8 cellular contexts compared by ENCODE assay signal in genomic region chr2:11155326-11156059, GRCh38. TPM values are rescaled to one million over a fixed set of nuclear protein-coding genes. Genes with fewer than 3 reads are reported as not detected.
DNase-seq lines count a peak whose midpoint lies in the region; ATAC-seq, FAIRE-seq and TF ChIP-seq lines count a peak whose summit lies in the region.

Gene SLC66A3 (plus strand): TSS chr2:11155467. CDS start chr2:11155547, 80 bp downstream.

- TF ChIP-seq EP300 in upper lobe of left lung (IDR thresholded peaks at IDR 0.05): no peak

- H3K27me3 ChIP-seq in dorsolateral prefrontal cortex: no peaks in the 10 kb centered on the region
- no peaks in the 10 kb centered on the region for H3K27me3 ChIP-seq in upper lobe of left lung

- H3K36me3 ChIP-seq in upper lobe of left lung: peaks cover 0 to 3% (median 0%) of the 10 kb centered on the region in 4 donors

- no peaks in the 10 kb centered on the region for H3K9me3 ChIP-seq in upper lobe of left lung

- TF ChIP-seq CTCF in 22Rv1 (IDR thresholded peaks at IDR 0.05): peak; percentile 28
- TF ChIP-seq CTCF in dorsolateral prefrontal cortex (IDR thresholded peaks at IDR 0.05 in 54 of 56, conservative IDR thresholded peaks at IDR 0.05 in 2 of 56; ENCODE audit: low read depth in 1 of 56, partially characterized antibody in 56 of 56): peak in 30 of 56 donors; percentile 9 to 42 (median 28)
- peak in 3 of 6 experiments; percentile 20 to 42 (median 38) for TF ChIP-seq CTCF in upper lobe of left lung (IDR thresholded peaks at IDR 0.05)

- DNase-seq in GM12891 (ENCODE audit: insufficient read length, low spot score) (no peak), NCI-H1092 (lab: John Stamatoyannopoulos, UW) (peak; percentile 77), SKM-1 treated with dmso at 0.1 percent for 144 hours (lab: John Stamatoyannopoulos, UW; ENCODE audit: unreplicated experiment) (peak; percentile 84), dorsolateral prefrontal cortex (peak in 1 of 10 donors; percentile 61), midbrain (lab: John Stamatoyannopoulos, UW) (peak; percentile 89), upper lobe of left lung (peak in 1 of 2 donors; percentile 98)

- 6 to 13% methylated on average over 9 to 60 of the region's 79 CpGs for WGBS in upper lobe of left lung, 2 donors

- FAIRE-seq in GM12891 (lab: Jason Lieb, UNC): peak; percentile 91

- H3K27ac ChIP-seq in 22Rv1 (peak within 1 kb of the TSS; percentile 84), dorsolateral prefrontal cortex (peak within 1 kb of the TSS; percentile 47 to 94 (median 86)), upper lobe of left lung (peak within 1 kb of the TSS; percentile 90 to 93 (median 92))

- peaks cover 18 to 25% (median 21%) of the 10 kb centered on the region in 4 donors for H3K4me1 ChIP-seq in upper lobe of left lung

- ATAC-seq in HG02798 (IDR thresholded peaks at IDR 0.05; ENCODE audit: poor library complexity, unreplicated experiment) (peak; percentile 82), upper lobe of left lung (ENCODE audit: low FRiP score in 2 of 2) (peak in 1 of 2 donors; percentile 93)

- intact Hi-C loops in dorsolateral prefrontal cortex (cut with DNase I): loop anchor here (2.0 to 10.0 kb wide), 3 partner anchors 189 to 309 kb away; partner anchors contain the start of genes E2F6 (in 1 of the 2) and ROCK2 (in 1 of the 2)

- TF ChIP-seq POLR2A in GM12891 (IDR thresholded peaks at IDR 0.05; ENCODE audit: low read depth, low read length) (no peak), upper lobe of left lung (IDR thresholded peaks at IDR 0.05) (peak in 3 of 4 donors; percentile 79 to 93 (median 81))

- H3K4me3 ChIP-seq in dorsolateral prefrontal cortex (peak within 1 kb of the TSS; percentile 58 to 99 (median 89)), upper lobe of left lung (peak within 1 kb of the TSS; percentile 71 to 96 (median 88))

TF ChIP-seq in GM12891, 5 proteins besides CTCF, POLR2A, EP300 and RAD21:
- no peak for TF ChIP-seq POU2F2 (IDR thresholded peaks at IDR 0.05; ENCODE audit: low read depth, low read length)
- TF ChIP-seq TAF1 (IDR thresholded peaks at IDR 0.05; ENCODE audit: low read depth, low read length): 0 out of 2 replicates have a peak, but pooled peaks have one; percentile 35

RNA-seq across cellular contexts. Expression of gene SLC66A3, which starts in this region (rescaled TPM):
- 3.6 TPM for polyA plus RNA-seq in GM12891 (2012; ENCODE audit: low read depth, missing spikeins)
- total RNA-seq in dorsolateral prefrontal cortex (10 to 100 TPM in 28 of 120 experiments, 1 to 10 TPM in 92; 3.8 to 15.0 (median 8.3) TPM), upper lobe of left lung (10 to 100 TPM; 24.2 to 54.6 (median 43.4) TPM)
